In genomic region chr6:29739882-29740261, GRCh38 we compare ENCODE assay signal across 1 cellular context.
TF ChIP-seq lines count a peak whose summit lies in the region.

No MANE protein-coding gene starts in this region.

TF ChIP-seq in IMR-90, 13 proteins besides CTCF, POLR2A, EP300 and RAD21 (continued from another document):
- TF ChIP-seq FOS (IDR thresholded peaks at IDR 0.05; ENCODE audit: low read depth, low read length): no peak
- TF ChIP-seq SMC3 (IDR thresholded peaks at IDR 0.05; ENCODE audit: low read depth, low read length): no peak
- TF ChIP-seq RCOR1 (IDR thresholded peaks at IDR 0.05; ENCODE audit: insufficient replicate concordance, low read length): no peak
- no peak for TF ChIP-seq NFE2L2 (IDR thresholded peaks at IDR 0.05; ENCODE audit: low read depth, low read length)
TF ChIP-seq in IMR-90: peak in this region for 0.
